Comparison of ENCODE assay signal across 20 cellular contexts in the genomic region with DNA sequence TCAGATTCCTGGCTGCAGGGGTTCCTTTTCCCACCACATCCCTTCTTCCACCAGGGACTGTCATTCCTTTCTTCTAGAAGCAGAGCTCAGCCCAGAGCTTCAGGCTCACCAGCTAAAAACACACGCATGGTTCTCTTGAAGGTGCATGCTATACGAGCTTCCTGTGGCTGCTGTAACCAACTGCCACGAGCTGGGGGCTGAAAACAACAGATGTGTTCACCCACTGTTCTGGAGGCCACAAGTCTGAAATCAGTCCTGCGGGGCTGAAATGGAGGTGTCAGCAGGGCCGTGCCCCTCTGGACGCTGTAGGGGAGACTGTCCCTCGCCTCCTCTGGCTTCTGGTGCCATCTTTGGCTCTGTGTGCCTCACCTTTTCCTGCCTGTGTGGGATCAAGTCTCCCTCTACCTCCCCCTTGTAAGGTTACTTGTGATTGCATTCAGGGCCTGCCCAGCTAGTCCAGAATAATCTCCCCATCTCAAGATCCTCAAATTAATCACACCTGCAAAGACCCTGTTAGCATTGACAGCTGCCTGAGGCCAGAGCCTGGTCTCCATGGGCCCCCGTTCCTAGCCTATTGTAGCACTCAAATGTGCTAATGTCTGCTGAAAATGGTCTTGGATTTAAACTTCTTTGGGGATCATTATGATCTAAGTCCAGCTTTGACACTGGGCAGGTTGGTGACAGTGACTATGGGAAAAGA. TPM values are rescaled to one million over a fixed set of nuclear protein-coding genes. Genes with fewer than 3 reads are reported as not detected.
DNase-seq lines count a peak whose midpoint lies in the region; ATAC-seq, FAIRE-seq and TF ChIP-seq lines count a peak whose summit lies in the region.
"Had no signal": no experiment of that assay in that cellular context is flagged by ENCODE, and none has a peak within 500 bp of the region (broad histone marks: within the 10 kb centered on the region; RNA-seq: fewer than 3 reads in every experiment).

No MANE protein-coding gene starts in this region.

- POLR2A ChIA-PET in K562 (lab: Yijun Ruan, JAX): interaction anchor here (0.6 to 1.4 kb wide), 6 partner anchors 9 to 67 kb away, joined by 3 to 5 read pairs (median 3); no protein-coding TSS in a partner anchor

- H3K27ac Mint-ChIP-seq in stimulated activated effector memory CD8-positive, alpha-beta T cell treated with anti-CD3 and anti-CD28 coated beads, Interleukin-12 subunit alpha, Interleukin-12 subunit beta, amount 100 ng/mL, for 72 hours: no peak overlapping the region
- H3K27ac Mint-ChIP-seq: activated B cell treated with CpG ODN at 0.5 μM for 24 hours; IgD-negative memory B cell; stimulated activated naive CD8-positive, alpha-beta T cell treated with anti-CD3 and anti-CD28 coated beads, Interleukin-15, Interleukin-2, amounts not matched to agents 100 ng/mL and 50 ng/mL, for 24 hours had no signal

- TF ChIP-seq EP300 in K562 (IDR thresholded peaks at IDR 0.05; ENCODE audit: low read length): no peak

- peaks cover 0 to 8% of the 10 kb centered on the region in 2 experiments; a peak in 2 of 5 replicates for H3K4me1 ChIP-seq in K562 (replicated peaks in 1 of 2; ENCODE audit: control insufficient read depth in 2 of 2, insufficient read depth in 2 of 2, low read length in 2 of 2)
- H3K4me1 ChIP-seq: esophagus muscularis mucosa, uterus had no signal

- H3K27me3 ChIP-seq in K562 (ENCODE audit: control insufficient read depth in 2 of 2, insufficient read depth in 2 of 2, low read length in 2 of 2): peaks cover 26 to 62% of the 10 kb centered on the region in 2 experiments; a peak in 4 of 5 replicates
- H3K27me3 ChIP-seq in WERI-Rb-1 (ENCODE audit: insufficient read depth, low read depth, severe bottlenecking): no peaks in the 10 kb centered on the region
- H3K27me3 ChIP-seq: esophagus muscularis mucosa, uterus had no signal

- H3K9me1 ChIP-seq in K562 (ENCODE audit: control insufficient read depth, insufficient read depth, low read length): no peaks in the 10 kb centered on the region

- intact Hi-C loops in K562 (cut with micrococcal nuclease): no loop called here

- in situ Hi-C loops in K562 (cut with MboI): no loop called here

- H3K36me3 Mint-ChIP-seq in stimulated activated effector memory CD8-positive, alpha-beta T cell treated with anti-CD3 and anti-CD28 coated beads, Interleukin-12 subunit alpha, Interleukin-12 subunit beta, amount 100 ng/mL, for 72 hours: no peaks in the 10 kb centered on the region

- H2AFZ ChIP-seq in K562 (ENCODE audit: low read depth, low read length): no peak overlapping the region

- H3K9me3 ChIP-seq in K562 (replicated peaks; ENCODE audit: control insufficient read depth, insufficient read depth, low read depth, low read length) (no peaks in the 10 kb centered on the region), WERI-Rb-1 (ENCODE audit: severe bottlenecking) (no peaks in the 10 kb centered on the region)
- H3K9me3 ChIP-seq: uterus had no signal

- H3K4me3 Mint-ChIP-seq in stimulated activated effector memory CD8-positive, alpha-beta T cell treated with anti-CD3 and anti-CD28 coated beads, Interleukin-12 subunit alpha, Interleukin-12 subunit beta, amount 100 ng/mL, for 72 hours: no peak overlapping the region
- H3K4me3 Mint-ChIP-seq: activated B cell treated with CpG ODN at 0.5 μM for 24 hours; IgD-negative memory B cell; stimulated activated naive CD8-positive, alpha-beta T cell treated with anti-CD3 and anti-CD28 coated beads, Interleukin-15, Interleukin-2, amounts not matched to agents 100 ng/mL and 50 ng/mL, for 24 hours had no signal

- CTCF ChIA-PET in K562 (lab: Yijun Ruan, JAX; ENCODE audit: low intra/inter-chr PET ratio): no interaction called here

- no TSS peak for BruUV-seq in K562 (replicated peaks; lab: Mats Ljungman, UMichigan)

- no peak overlapping the region for H3K4me3 ChIP-seq in K562
- no peak overlapping the region for H3K4me3 ChIP-seq in WERI-Rb-1 (ENCODE audit: low read depth, low read length)
- H3K4me3 ChIP-seq: esophagus muscularis mucosa, uterus had no signal

- DNase-seq in NCI-H2081 (lab: John Stamatoyannopoulos, UW) (peak; percentile 43 to 82), NCI-H2081 treated with DMSO at 0.1 percent for 48 hours (lab: John Stamatoyannopoulos, UW) (no peak), DMS153 (lab: John Stamatoyannopoulos, UW) (peak; percentile 49), NCI-H345 (lab: John Stamatoyannopoulos, UW) (peak; percentile 25), K562 (ENCODE audit: extremely low read depth in 1 of 4, low spot score in 3 of 4) (peak in 2 of 4 experiments; percentile 9 to 10), UCSD-AML1 (lab: John Stamatoyannopoulos, UW; ENCODE audit: unreplicated experiment) (no peak), WERI-Rb-1 (no peak)
- no peak for DNase-seq in stimulated activated effector memory CD8-positive, alpha-beta T cell treated with anti-CD3 and anti-CD28 coated beads, Interleukin-12 subunit alpha, Interleukin-12 subunit beta, amount 100 ng/mL, for 72 hours (ENCODE audit: low spot score in 2 of 2)
- DNase-seq: ACHN, activated B cell treated with CpG ODN at 0.5 μM for 24 hours, dermis blood vessel endothelial cell, DMS79, HCEC 1CT, SW 1271, uterus had no signal

- ATAC-seq in K562: peak; percentile 8; the same call in 1 of the 3 replicates
- no peak for ATAC-seq in stimulated activated effector memory CD8-positive, alpha-beta T cell treated with anti-CD3 and anti-CD28 coated beads, Interleukin-12 subunit alpha, Interleukin-12 subunit beta, amount 100 ng/mL, for 72 hours

- TF ChIP-seq POLR2A in K562 (conservative IDR thresholded peaks at IDR 0.05): no peak

- 2% methylated on average over 8 of the region's 8 CpGs for WGBS in K562 (ENCODE audit: insufficient coverage, low coverage, missing lambda C conversion rate)

- H3K27ac ChIP-seq in K562 (ENCODE audit: extremely low read depth, low read depth, low read length) (no peak overlapping the region), WERI-Rb-1 (no peak overlapping the region)
- H3K27ac ChIP-seq: esophagus muscularis mucosa, uterus had no signal

- no peak for TF ChIP-seq CTCF in K562 (IDR thresholded peaks at IDR 0.05 in 2 of 3, conservative IDR thresholded peaks at IDR 0.05 in 1 of 3; ENCODE audit: insufficient read depth in 2 of 3, low read depth in 1 of 3, low read length in 3 of 3)
- TF ChIP-seq CTCF in WERI-Rb-1 (IDR thresholded peaks at IDR 0.05; ENCODE audit: low read depth, low read length): no peak

- TF ChIP-seq RAD21 in K562 (CRISPR knock-in tag; conservative IDR thresholded peaks at IDR 0.05 in 1 of 2, IDR thresholded peaks at IDR 0.05 in 1 of 2): no peak

- H4K20me1 ChIP-seq in K562 (replicated peaks; ENCODE audit: control insufficient read depth, insufficient read depth, low read length): 0 out of 2 replicates have a peak, but pooled peaks cover 3% of the 10 kb centered on the region

- H3K9ac ChIP-seq in K562 (ENCODE audit: insufficient read depth in 1 of 2, low read depth in 2 of 2, low read length in 2 of 2): peak overlapping the region in 1 of 2 experiments; percentile 14; a peak in 1 of 4 replicates

- H3K79me2 ChIP-seq in K562 (ENCODE audit: control insufficient read depth, insufficient read depth, low read length): no peaks in the 10 kb centered on the region

- FAIRE-seq in K562 (lab: Jason Lieb, UNC): no peak

- H3K4me1 Mint-ChIP-seq in stimulated activated effector memory CD8-positive, alpha-beta T cell treated with anti-CD3 and anti-CD28 coated beads, Interleukin-12 subunit alpha, Interleukin-12 subunit beta, amount 100 ng/mL, for 72 hours: no peaks in the 10 kb centered on the region
- H3K4me1 Mint-ChIP-seq: activated B cell treated with CpG ODN at 0.5 μM for 24 hours had no signal

- H3K36me3 ChIP-seq in K562 (ENCODE audit: control insufficient read depth, insufficient read depth, low read length) (no peaks in the 10 kb centered on the region), WERI-Rb-1 (no peaks in the 10 kb centered on the region)
- H3K36me3 ChIP-seq: esophagus muscularis mucosa, uterus had no signal

- no peaks in the 10 kb centered on the region for H3K9me3 Mint-ChIP-seq in stimulated activated effector memory CD8-positive, alpha-beta T cell treated with anti-CD3 and anti-CD28 coated beads, Interleukin-12 subunit alpha, Interleukin-12 subunit beta, amount 100 ng/mL, for 72 hours
- H3K9me3 Mint-ChIP-seq: activated B cell treated with CpG ODN at 0.5 μM for 24 hours; IgD-negative memory B cell; stimulated activated naive CD8-positive, alpha-beta T cell treated with anti-CD3 and anti-CD28 coated beads, Interleukin-15, Interleukin-2, amounts not matched to agents 100 ng/mL and 50 ng/mL, for 24 hours had no signal

- no peak overlapping the region for H3K4me2 ChIP-seq in K562 (ENCODE audit: insufficient read depth, low read length)

RNA-seq across cellular contexts. Expression of gene RAB19, which starts 13.7 kb away (rescaled TPM):
- total RNA-seq in K562 (2011; cell fraction: chromatin; rRNA removed; ENCODE audit: low replicate concordance): not detected in 2 replicates
- total RNA-seq in K562 (2011; cell fraction: nucleolus; rRNA removed): not detected in 2 replicates
- not detected in 2 replicates for total RNA-seq in K562 (2011; cell fraction: nucleoplasm; rRNA removed)
- total RNA-seq in K562 (2014; rRNA removed) (not detected in 2 replicates), K562 (2014; rRNA removed; fragmentation: Illumina TruSeq; extraction: Trizol) (not detected in 2 replicates), K562 (2015; rRNA removed; fragmentation: Illumina TruSeq; extraction: Trizol) (not detected in 2 replicates), K562 (2021) (0.31 TPM in 1 of 2 replicates, not detected in the other)
- polyA plus RNA-seq in K562 (2011; rRNA removed) (0.14 TPM in 1 of 2 replicates, not detected in the other), K562 (2014; fragmentation: Illumina TruSeq; extraction: Trizol) (not detected in 2 replicates), K562 (2014; fragmentation: Nextera tagmentation; extraction: Ambion mirVana) (not detected), K562 (2014; rRNA removed) (not detected in 2 replicates)
- polyA plus RNA-seq in K562 (2011; cell fraction: cytosol; rRNA removed): not detected in 2 replicates
- not detected in 2 replicates for polyA plus RNA-seq in K562 (2011; cell fraction: nucleus; rRNA removed)
- not detected in 2 replicates for polyA plus RNA-seq in K562 (2012)
- not detected in 2 replicates for polyA minus RNA-seq in K562 (2011; rRNA and poly(A)+ RNA removed)
- not detected in 2 replicates for polyA minus RNA-seq in K562 (2011; cell fraction: cytosol; rRNA and poly(A)+ RNA removed)
- not detected in 2 replicates for polyA minus RNA-seq in K562 (2011; cell fraction: nucleus; rRNA and poly(A)+ RNA removed)
- total RNA-seq: dermis blood vessel endothelial cell, esophagus muscularis mucosa, OCI-LY7, osteoblast, uterus had no signal

RNA-seq across cellular contexts. Expression of gene SLC37A3, which starts 19.3 kb away (rescaled TPM):
- total RNA-seq in K562 (2011; cell fraction: chromatin; rRNA removed; ENCODE audit: low replicate concordance): 240 and 339 TPM in 2 replicates
- 136 TPM in 2 replicates for total RNA-seq in K562 (2011; cell fraction: nucleolus; rRNA removed)
- 241 and 294 TPM in 2 replicates for total RNA-seq in K562 (2011; cell fraction: nucleoplasm; rRNA removed)
- 16.4 and 18.5 TPM in 2 replicates for total RNA-seq in K562 (2014; rRNA removed)
- 26.3 and 28.1 TPM in 2 replicates for total RNA-seq in K562 (2014; rRNA removed; fragmentation: Illumina TruSeq; extraction: Trizol)
- 26.1 and 26.8 TPM in 2 replicates for total RNA-seq in K562 (2015; rRNA removed; fragmentation: Illumina TruSeq; extraction: Trizol)
- total RNA-seq in K562 (2021): 26.8 and 28.8 TPM in 2 replicates
- polyA plus RNA-seq in K562 (2011; rRNA removed): 59.1 and 72.5 TPM in 2 replicates
- 29.7 and 73.8 TPM in 2 replicates for polyA plus RNA-seq in K562 (2011; cell fraction: cytosol; rRNA removed)
- polyA plus RNA-seq in K562 (2011; cell fraction: nucleus; rRNA removed): 141 and 221 TPM in 2 replicates
- 15.6 and 24.5 TPM in 2 replicates for polyA plus RNA-seq in K562 (2012)
- polyA plus RNA-seq in K562 (2014; fragmentation: Illumina TruSeq; extraction: Trizol): 28.6 and 31.2 TPM in 2 replicates
- polyA plus RNA-seq in K562 (2014; fragmentation: Nextera tagmentation; extraction: Ambion mirVana): 10 to 100 TPM; 11.7 to 14.7 TPM
- polyA plus RNA-seq in K562 (2014; rRNA removed): 26.0 and 28.8 TPM in 2 replicates
- polyA minus RNA-seq in K562 (2011; rRNA and poly(A)+ RNA removed): 123 and 151 TPM in 2 replicates
- polyA minus RNA-seq in K562 (2011; cell fraction: cytosol; rRNA and poly(A)+ RNA removed): 22.1 and 24.2 TPM in 2 replicates
- 72.0 and 137 TPM in 2 replicates for polyA minus RNA-seq in K562 (2011; cell fraction: nucleus; rRNA and poly(A)+ RNA removed)

Comparison
In these comparisons a context has a peak if more than half of its experiments do, and no peak if none do; other contexts are left out.
1. DNase-seq: peak in NCI-H2081 (2 of 2), DMS153 (single experiment) and NCI-H345 (single experiment); none in NCI-H2081 treated with DMSO at 0.1 percent for 48 hours (single experiment), stimulated activated effector memory CD8-positive, alpha-beta T cell treated with anti-CD3 and anti-CD28 coated beads, Interleukin-12 subunit alpha, Interleukin-12 subunit beta, amount 100 ng/mL, for 72 hours (0 of 2), UCSD-AML1 (single experiment) and WERI-Rb-1 (single experiment).